In the genomic region with DNA sequence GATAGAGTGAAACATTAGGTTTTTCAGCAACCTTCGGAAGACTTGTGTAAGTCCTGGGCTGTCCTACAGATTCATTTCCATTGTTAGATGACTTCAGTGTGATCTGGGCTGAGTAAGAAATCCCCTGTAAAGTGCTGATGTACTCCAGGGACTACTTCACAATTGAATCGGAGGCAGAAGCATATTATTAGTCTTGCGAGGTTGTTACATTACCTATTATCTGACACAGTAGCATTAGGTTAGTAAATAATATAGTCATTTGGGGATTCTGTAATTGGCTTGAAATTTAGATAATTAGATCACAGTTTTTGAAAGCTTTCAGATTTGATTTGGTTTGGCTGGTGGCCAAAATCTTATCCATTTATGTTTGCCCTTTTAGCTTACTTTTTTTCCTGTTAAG, we compare ENCODE assay signal across 22 cellular contexts.
"Had no signal": no experiment of that assay in that cellular context is flagged by ENCODE, and none has a peak within 500 bp of the region (broad histone marks: within the 10 kb centered on the region; RNA-seq: fewer than 3 reads in every experiment).

No MANE protein-coding gene starts in this region.

- H3K36me3 ChIP-seq: breast epithelium, MG63, Peyer's patch, SJCRH30 had no signal

- H3K4me1 ChIP-seq: breast epithelium, Peyer's patch, SJCRH30 had no signal

- H3K4me3 ChIP-seq: breast epithelium, coronary artery, MG63, Peyer's patch, SJCRH30 had no signal

- H3K4me1 Mint-ChIP-seq: activated naive CD4-positive, alpha-beta T cell treated with anti-CD3 and anti-CD28 coated beads, Interleukin-2, amount 50 U/mL, for 24 hours had no signal

- H3K27me3 ChIP-seq: Peyer's patch, SJCRH30 had no signal

- ATAC-seq: activated CD4-positive, CD25-positive, alpha-beta regulatory T cell treated with anti-CD3 and anti-CD28 coated beads, Interleukin-2, amount 50 U/mL, for 24 hours; activated CD8-positive, alpha-beta T cell treated with anti-CD3 and anti-CD28 coated beads, Interleukin-2, amount 10 ng/mL, durations not matched to agents 7 days and 5 days; SK-N-SH treated with all-trans-retinoic acid at 6 μM for 48 hours had no signal

- H3K9me3 ChIP-seq: breast epithelium, MG63, Peyer's patch, SJCRH30 had no signal

- H3K9me3 Mint-ChIP-seq: activated naive CD4-positive, alpha-beta T cell treated with anti-CD3 and anti-CD28 coated beads, Interleukin-2, amount 50 U/mL, for 24 hours; T-helper 1 cell treated with Interleukin-12 subunit alpha and Interleukin-12 subunit beta and Interleukin-4 antibody, amounts not matched to agents 30 μg/mL and 1 μg/mL, for 36 hours had no signal

- H3K4me3 Mint-ChIP-seq: activated CD8-positive, alpha-beta T cell treated with anti-CD3 and anti-CD28 coated beads, Interleukin-2, amount 10 ng/mL, durations not matched to agents 7 days and 5 days; activated naive CD4-positive, alpha-beta T cell treated with anti-CD3 and anti-CD28 coated beads, Interleukin-2, amount 50 U/mL, for 24 hours; T-helper 1 cell treated with Interleukin-12 subunit alpha and Interleukin-12 subunit beta and Interleukin-4 antibody, amounts not matched to agents 30 μg/mL and 1 μg/mL, for 36 hours had no signal

- H3K27ac Mint-ChIP-seq: activated CD8-positive, alpha-beta T cell treated with anti-CD3 and anti-CD28 coated beads, Interleukin-2, amount 10 ng/mL, durations not matched to agents 7 days and 5 days; activated naive CD4-positive, alpha-beta T cell treated with anti-CD3 and anti-CD28 coated beads, Interleukin-2, amount 50 U/mL, for 24 hours; T-helper 1 cell treated with Interleukin-12 subunit alpha and Interleukin-12 subunit beta and Interleukin-4 antibody, amounts not matched to agents 30 μg/mL and 1 μg/mL, for 36 hours had no signal

- H3K27ac ChIP-seq: breast epithelium, coronary artery, Peyer's patch, RWPE1, SJCRH30 had no signal

- DNase-seq: activated CD4-positive, alpha-beta T cell treated with anti-CD3 and anti-CD28 coated beads for 4 hours; activated CD8-positive, alpha-beta memory T cell treated with anti-CD3 and anti-CD28 coated beads, Interleukin-2, amount 50 U/mL, for 48 hours; activated CD8-positive, alpha-beta T cell treated with anti-CD3 and anti-CD28 coated beads, Interleukin-2, amount 10 ng/mL, durations not matched to agents 7 days and 5 days; activated T-cell treated with anti-CD3 and anti-CD28 coated beads, Interleukin-2, amount 50 U/mL, for 1 hour; aorta; caudate nucleus; MG63; MV-4-11; NCI-H1092 treated with DMSO at 0.1 percent for 48 hours; NCI-H345; NCI-H510A; NCI-H526 treated with DMSO at 0.1 percent for 48 hours; Peyer's patch; Right ventricle myocardium superior; SJCRH30 had no signal

- H3K36me3 Mint-ChIP-seq: activated naive CD4-positive, alpha-beta T cell treated with anti-CD3 and anti-CD28 coated beads, Interleukin-2, amount 50 U/mL, for 24 hours had no signal
